24 cellular contexts compared by ENCODE assay signal in genomic region chr7:142097571-142097970, GRCh38. TPM values are rescaled to one million over a fixed set of nuclear protein-coding genes. Genes with fewer than 3 reads are reported as not detected.
A peak's percentile ranks its signal among the peaks of the same experiment; 100 is the strongest.
DNase-seq lines count a peak whose midpoint lies in the region; ATAC-seq, FAIRE-seq and TF ChIP-seq lines count a peak whose summit lies in the region.
"Had no signal": no experiment of that assay in that cellular context is flagged by ENCODE, and none has a peak within 500 bp of the region (broad histone marks: within the 10 kb centered on the region; RNA-seq: fewer than 3 reads in every experiment).

No MANE protein-coding gene starts in this region.

- peak overlapping the region in 3 of 5 donors; percentile 1 to 62 (median 5) for H3K4me3 Mint-ChIP-seq in immature natural killer cell
- H3K4me3 Mint-ChIP-seq: CD14-positive monocyte; CD4-positive, alpha-beta T cell; CD8-positive, alpha-beta memory T cell; HFFc6 had no signal

- 16% methylated on average over 5 of the region's 5 CpGs for WGBS in A549 (ENCODE audit: missing lambda C conversion rate)

- H3K9me3 ChIP-seq in A549 = no peaks in the 10 kb centered on the region
- H3K9me3 ChIP-seq: BE2C; BLaER1 treated with 17β-estradiol and CSF1 and Interleukin-3, amounts not matched to agents 10 nM and 100 nM; HAP-1 had no signal

- no peak for TF ChIP-seq CTCF in A549 (IDR thresholded peaks at IDR 0.05)

- H3K9me3 Mint-ChIP-seq in immature natural killer cell = peaks cover 0 to 2% (median 0%) of the 10 kb centered on the region in 6 donors
- H3K9me3 Mint-ChIP-seq: CD14-positive monocyte; CD4-positive, alpha-beta T cell; CD8-positive, alpha-beta memory T cell had no signal

- peaks cover 2 to 4% (median 4%) of the 10 kb centered on the region in 3 donors for H3K27me3 Mint-ChIP-seq in immature natural killer cell (ENCODE audit: low read depth in 3 of 3)
- H3K27me3 Mint-ChIP-seq: CD4-positive, alpha-beta T cell had no signal

- no peak for TF ChIP-seq RAD21 in A549 (conservative IDR thresholded peaks at IDR 0.05 in 1 of 2, IDR thresholded peaks at IDR 0.05 in 1 of 2)

- H3K27ac Mint-ChIP-seq in immature natural killer cell = peak overlapping the region in 1 of 6 donors; percentile 37
- H3K27ac Mint-ChIP-seq: CD4-positive, alpha-beta T cell; CD8-positive, alpha-beta memory T cell; HFFc6 had no signal

- peaks cover 0 to 24% (median 0%) of the 10 kb centered on the region in 3 donors for H3K36me3 Mint-ChIP-seq in immature natural killer cell
- H3K36me3 Mint-ChIP-seq: CD8-positive, alpha-beta memory T cell had no signal

- peak; percentile 27 for DNase-seq in NK-92 treated with Interleukin-12 subunit alpha and Interleukin-12 subunit beta, amount 100 ng/mL, for 24 hours (lab: John Stamatoyannopoulos, UW)
- DNase-seq in NK-92 (lab: John Stamatoyannopoulos, UW; ENCODE audit: unreplicated experiment) (no peak), A549 (ENCODE audit: low read depth in 1 of 2, low spot score in 1 of 2) (no peak), immature natural killer cell (peak in 2 of 3 donors; percentile 6 to 29), DMS153 treated with DMSO at 0.1 percent for 48 hours (lab: John Stamatoyannopoulos, UW; ENCODE audit: unreplicated experiment) (no peak)
- no peak for DNase-seq in stimulated activated CD4-positive, alpha-beta T cell treated with anti-CD3 and anti-CD28 coated beads, Interleukin-2, amount 100 ng/mL, for 48 hours
- DNase-seq: ACHN; BE2C; CD4-positive, alpha-beta T cell; CD8-positive, alpha-beta memory T cell; DMS 273 treated with DMSO at 0.1 percent for 48 hours; DMS53; DMS79 treated with DMSO at 0.1 percent for 48 hours; GF-D8; GOT3; HFFc6 had no signal

- POLR2A ChIA-PET in A549 (lab: Yijun Ruan, JAX) = no interaction called here

- H3K27ac ChIP-seq in A549 = peak overlapping the region; percentile 42 to 56; a peak in 5 of 6 replicates
- H3K27ac ChIP-seq: 22Rv1; BLaER1 treated with 17β-estradiol and CSF1 and Interleukin-3, amounts not matched to agents 10 nM and 100 nM had no signal

- CTCF ChIA-PET in A549 (lab: Yijun Ruan, JAX) = no interaction called here

- no peak for TF ChIP-seq POLR2A in A549 (IDR thresholded peaks at IDR 0.05; ENCODE audit: low read length)

- H3K4me1 ChIP-seq in A549 = peaks cover 54% of the 10 kb centered on the region
- H3K4me1 ChIP-seq: BE2C, HAP-1 had no signal

- FAIRE-seq in A549 (lab: Jason Lieb, UNC) = no peak
- FAIRE-seq: A204.1, D721Med, GM12892, H54 had no signal

- no peak for TF ChIP-seq EP300 in A549 (IDR thresholded peaks at IDR 0.05)

- ATAC-seq in A549 = peak in 1 of 2 experiments; percentile 29; a peak in 3 of 6 replicates

- no peak overlapping the region for H3K4me3 ChIP-seq in A549
- H3K4me3 ChIP-seq: BLaER1 treated with 17β-estradiol and CSF1 and Interleukin-3, amounts not matched to agents 10 nM and 100 nM; HAP-1 had no signal

- peaks cover 22 to 36% of the 10 kb centered on the region in 2 donors for H3K4me1 Mint-ChIP-seq in immature natural killer cell
- H3K4me1 Mint-ChIP-seq: CD8-positive, alpha-beta memory T cell had no signal

- H3K4me2 ChIP-seq in A549 = peak overlapping the region; percentile 39

TF ChIP-seq in A549, 52 proteins besides CTCF, POLR2A, EP300 and RAD21:
- TF ChIP-seq ZSCAN20 (CRISPR knock-in tag; IDR thresholded peaks at IDR 0.05) (no peak), BHLHE40 (IDR thresholded peaks at IDR 0.05; ENCODE audit: low read depth, low read length) (no peak), TFCP2L1 (CRISPR knock-in tag; IDR thresholded peaks at IDR 0.05) (no peak), TP53 (CRISPR knock-in tag; IDR thresholded peaks at IDR 0.05) (no peak), CEBPB (IDR thresholded peaks at IDR 0.05) (peak in 1 of 2 experiments; percentile 5; a peak in 1 of 4 replicates)

RNA-seq across cellular contexts. Expression of gene MGAM2, which starts 13.9 kb away (rescaled TPM):
- polyA plus RNA-seq in A549 (2011; rRNA removed) (0.25 TPM in 2 replicates), A549 (2017; fragmentation: RNase III; extraction: RNeasy Plus Mini Kit Qiagen cat#74134 plus additional on column Dnase treatment) (0.01 to 0.07 TPM in 2 of 3 replicates, not detected in the other), immature natural killer cell (under 1 TPM in 1 of 3 donors, not detected in 2; 0.10 TPM)
- polyA plus RNA-seq in A549 (2012; cell fraction: cytosol; rRNA removed) = 0.01 and 0.04 TPM in 2 replicates
- 0.04 and 0.06 TPM in 2 replicates for polyA plus RNA-seq in A549 (2012; cell fraction: nucleus; rRNA removed)
- 0.34 and 0.37 TPM in 2 replicates for polyA minus RNA-seq in A549 (2011; rRNA and poly(A)+ RNA removed)
- polyA plus RNA-seq: CD14-positive monocyte; CD8-positive, alpha-beta memory T cell had no signal

Comparison
In these comparisons a context has a peak if more than half of its experiments do, and no peak if none do; other contexts are left out.
1. DNase-seq: peak in NK-92 treated with Interleukin-12 subunit alpha and Interleukin-12 subunit beta, amount 100 ng/mL, for 24 hours (single experiment) and immature natural killer cell (2 of 3); none in NK-92 (single experiment), A549 (0 of 2), stimulated activated CD4-positive, alpha-beta T cell treated with anti-CD3 and anti-CD28 coated beads, Interleukin-2, amount 100 ng/mL, for 48 hours (0 of 2) and DMS153 treated with DMSO at 0.1 percent for 48 hours (single experiment).